In the genomic region with DNA sequence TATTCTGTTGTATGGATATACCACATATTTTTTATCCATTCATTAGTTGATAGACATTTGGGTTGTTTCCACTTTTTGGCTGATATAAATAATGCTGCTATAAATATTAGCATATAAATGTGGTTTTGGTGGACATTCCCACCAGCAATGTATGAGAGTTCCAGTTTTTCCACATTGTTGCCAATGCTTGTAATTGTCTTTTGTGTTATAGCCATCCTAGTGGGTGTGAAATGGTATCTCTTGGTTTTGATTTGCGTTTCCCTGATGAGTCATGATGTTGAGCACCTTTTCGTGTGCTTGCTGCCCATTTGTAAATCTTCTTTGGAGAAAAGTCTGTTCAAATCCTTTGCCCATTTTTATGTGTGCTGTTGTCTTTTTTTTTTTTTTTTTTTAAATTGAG, we compare ENCODE assay signal across 19 cellular contexts. TPM values are rescaled to one million over a fixed set of nuclear protein-coding genes. Genes with fewer than 3 reads are reported as not detected.
DNase-seq lines count a peak whose midpoint lies in the region; ATAC-seq, FAIRE-seq and TF ChIP-seq lines count a peak whose summit lies in the region.
"Had no signal": no experiment of that assay in that cellular context is flagged by ENCODE, and none has a peak within 500 bp of the region (broad histone marks: within the 10 kb centered on the region; RNA-seq: fewer than 3 reads in every experiment).

No MANE protein-coding gene starts in this region.

- peak overlapping the region in 3 of 4 donors; percentile 48 to 77 (median 72) for H3K27ac ChIP-seq in esophagus squamous epithelium
- H3K27ac ChIP-seq: KMS-11, SK-N-MC had no signal

- intact Hi-C loops in activated T-helper 1 cell treated with anti-CD3 and anti-CD28 coated beads, Interleukin-12 subunit alpha, Interleukin-12 subunit beta, Interleukin-2, Interleukin-4 antibody, amounts not matched to agents 30 ng/mL and 10 ng/mL and 1 ng/mL, durations not matched to agents 14 hours and 24 hours and 36 hours (cut with micrococcal nuclease) = no loop called here
- intact Hi-C loops in esophagus squamous epithelium (cut with DNase I) = no loop called here

- H3K27me3 Mint-ChIP-seq in activated T-helper 1 cell treated with anti-CD3 and anti-CD28 coated beads, Interleukin-12 subunit alpha, Interleukin-12 subunit beta, Interleukin-2, Interleukin-4 antibody, amounts not matched to agents 30 ng/mL and 10 ng/mL and 1 ng/mL, durations not matched to agents 14 hours and 24 hours and 36 hours (ENCODE audit: insufficient read depth) = no peaks in the 10 kb centered on the region
- H3K27me3 Mint-ChIP-seq in natural killer cell treated with Interleukin-12 subunit alpha and Interleukin-12 subunit beta and Interleukin-15 and Interleukin-18, amount 100 ng/mL, for 72 hours = no peaks in the 10 kb centered on the region
- H3K27me3 Mint-ChIP-seq: CD4-positive, CD25-positive, alpha-beta regulatory T cell had no signal

- peak overlapping the region; percentile 19 for H3K27ac Mint-ChIP-seq in activated T-helper 1 cell treated with anti-CD3 and anti-CD28 coated beads, Interleukin-12 subunit alpha, Interleukin-12 subunit beta, Interleukin-2, Interleukin-4 antibody, amounts not matched to agents 30 ng/mL and 10 ng/mL and 1 ng/mL, durations not matched to agents 14 hours and 24 hours and 36 hours
- no peak overlapping the region for H3K27ac Mint-ChIP-seq in natural killer cell treated with Interleukin-12 subunit alpha and Interleukin-12 subunit beta and Interleukin-15 and Interleukin-18, amount 100 ng/mL, for 72 hours

- H3K9me3 Mint-ChIP-seq in activated T-helper 1 cell treated with anti-CD3 and anti-CD28 coated beads, Interleukin-12 subunit alpha, Interleukin-12 subunit beta, Interleukin-2, Interleukin-4 antibody, amounts not matched to agents 30 ng/mL and 10 ng/mL and 1 ng/mL, durations not matched to agents 14 hours and 24 hours and 36 hours = peaks cover 4% of the 10 kb centered on the region
- H3K9me3 Mint-ChIP-seq in natural killer cell treated with Interleukin-12 subunit alpha and Interleukin-12 subunit beta and Interleukin-15 and Interleukin-18, amount 100 ng/mL, for 72 hours = no peaks in the 10 kb centered on the region

- no peak overlapping the region for H3K4me3 Mint-ChIP-seq in activated T-helper 1 cell treated with anti-CD3 and anti-CD28 coated beads, Interleukin-12 subunit alpha, Interleukin-12 subunit beta, Interleukin-2, Interleukin-4 antibody, amounts not matched to agents 30 ng/mL and 10 ng/mL and 1 ng/mL, durations not matched to agents 14 hours and 24 hours and 36 hours
- H3K4me3 Mint-ChIP-seq in natural killer cell treated with Interleukin-12 subunit alpha and Interleukin-12 subunit beta and Interleukin-15 and Interleukin-18, amount 100 ng/mL, for 72 hours = no peak overlapping the region
- H3K4me3 Mint-ChIP-seq: CD4-positive, CD25-positive, alpha-beta regulatory T cell had no signal

- FAIRE-seq in GM18507 (lab: Jason Lieb, UNC) = peak; percentile 21
- FAIRE-seq: GM12892 had no signal

- H3K4me3 ChIP-seq in esophagus squamous epithelium = no peak overlapping the region
- H3K4me3 ChIP-seq: SK-N-MC had no signal

- ATAC-seq in natural killer cell treated with Interleukin-12 subunit alpha and Interleukin-12 subunit beta and Interleukin-15 and Interleukin-18, amount 100 ng/mL, for 72 hours = no peak
- ATAC-seq in HG03439 (IDR thresholded peaks at IDR 0.05; ENCODE audit: unreplicated experiment) = no peak

- TF ChIP-seq POLR2A in esophagus squamous epithelium (IDR thresholded peaks at IDR 0.05) = no peak

- DNase-seq in DMS53 (lab: John Stamatoyannopoulos, UW) = peak; percentile 32
- no peak for DNase-seq in GM18507 (ENCODE audit: extremely low spot score, insufficient read length, low read depth)
- DNase-seq in activated T-helper 1 cell treated with anti-CD3 and anti-CD28 coated beads, Interleukin-12 subunit alpha, Interleukin-12 subunit beta, Interleukin-2, Interleukin-4 antibody, amounts not matched to agents 30 ng/mL and 10 ng/mL and 1 ng/mL, durations not matched to agents 14 hours and 24 hours and 36 hours (ENCODE audit: low spot score) = no peak
- DNase-seq in esophagus squamous epithelium (lab: John Stamatoyannopoulos, UW) = no peak
- DNase-seq in G401 (ENCODE audit: low spot score) = no peak
- DNase-seq in natural killer cell treated with Interleukin-12 subunit alpha and Interleukin-12 subunit beta and Interleukin-15 and Interleukin-18, amount 100 ng/mL, for 72 hours (ENCODE audit: low spot score) = no peak
- DNase-seq: CD4-positive, CD25-positive, alpha-beta regulatory T cell; DND-41; IMR-90; NCI-H1105 treated with DMSO at 0.1 percent for 48 hours; NCI-H2029 treated with DMSO at 0.1 percent for 48 hours; NCI-H226; NCI-H510A treated with DMSO at 0.1 percent for 48 hours; NCI-H748 treated with DMSO at 0.1 percent for 48 hours; SHP77 treated with DMSO at 0.1 percent for 48 hours had no signal

- in situ Hi-C loops in G401 (cut with HindIII; ENCODE audit: low sequenced_read_pairs) = no loop called here

- peaks cover 69% of the 10 kb centered on the region for H3K36me3 Mint-ChIP-seq in activated T-helper 1 cell treated with anti-CD3 and anti-CD28 coated beads, Interleukin-12 subunit alpha, Interleukin-12 subunit beta, Interleukin-2, Interleukin-4 antibody, amounts not matched to agents 30 ng/mL and 10 ng/mL and 1 ng/mL, durations not matched to agents 14 hours and 24 hours and 36 hours (ENCODE audit: low read depth)
- peaks cover 40% of the 10 kb centered on the region for H3K36me3 Mint-ChIP-seq in natural killer cell treated with Interleukin-12 subunit alpha and Interleukin-12 subunit beta and Interleukin-15 and Interleukin-18, amount 100 ng/mL, for 72 hours

- peaks cover 60% of the 10 kb centered on the region for H3K4me1 Mint-ChIP-seq in activated T-helper 1 cell treated with anti-CD3 and anti-CD28 coated beads, Interleukin-12 subunit alpha, Interleukin-12 subunit beta, Interleukin-2, Interleukin-4 antibody, amounts not matched to agents 30 ng/mL and 10 ng/mL and 1 ng/mL, durations not matched to agents 14 hours and 24 hours and 36 hours (ENCODE audit: low read depth)
- H3K4me1 Mint-ChIP-seq in natural killer cell treated with Interleukin-12 subunit alpha and Interleukin-12 subunit beta and Interleukin-15 and Interleukin-18, amount 100 ng/mL, for 72 hours (ENCODE audit: low read depth in 2 of 2) = peaks cover 3 to 16% of the 10 kb centered on the region in 2 donors

- 45 to 46% methylated on average over 2 of the region's 2 CpGs for WGBS in esophagus squamous epithelium, 2 donors

- no peaks in the 10 kb centered on the region for H3K27me3 ChIP-seq in esophagus squamous epithelium

- H3K36me3 ChIP-seq in esophagus squamous epithelium = peaks cover 0 to 84% (median 3%) of the 10 kb centered on the region in 3 donors

- H3K4me1 ChIP-seq in esophagus squamous epithelium = peaks cover 6 to 41% (median 19%) of the 10 kb centered on the region in 3 donors

- no peaks in the 10 kb centered on the region for H3K9me3 ChIP-seq in esophagus squamous epithelium

- peak in 1 of 6 experiments; percentile 6 for TF ChIP-seq CTCF in esophagus squamous epithelium (IDR thresholded peaks at IDR 0.05)

RNA-seq across cellular contexts. Expression of a gene that starts 54.4 kb away (rescaled TPM):
- 17.2 and 17.3 TPM in 2 replicates for total RNA-seq in activated T-helper 1 cell treated with anti-CD3 and anti-CD28 coated beads, Interleukin-12 subunit alpha, Interleukin-12 subunit beta, Interleukin-2, Interleukin-4 antibody, amounts not matched to agents 30 ng/mL and 10 ng/mL and 1 ng/mL, durations not matched to agents 14 hours and 24 hours and 36 hours
- total RNA-seq in esophagus squamous epithelium = 10 to 100 TPM in 2 of 4 donors, 1 to 10 TPM in 2; 4.4 to 14.7 (median 10.8) TPM
- total RNA-seq in G401 (2014; rRNA removed; shearing (Covaris generic)) = 14.5 and 19.8 TPM in 2 replicates
- 10 to 100 TPM in 1 of 2 donors, 1 to 10 TPM in 1; 9.9 to 17.2 TPM for total RNA-seq in natural killer cell treated with Interleukin-12 subunit alpha and Interleukin-12 subunit beta and Interleukin-15 and Interleukin-18, amount 100 ng/mL, for 72 hours
